8 cellular contexts compared by ENCODE assay signal in genomic region chr7:103073989-103074518, GRCh38. TPM values are rescaled to one million over a fixed set of nuclear protein-coding genes. Genes with fewer than 3 reads are reported as not detected.
DNase-seq lines count a peak whose midpoint lies in the region; ATAC-seq and TF ChIP-seq lines count a peak whose summit lies in the region.

No MANE protein-coding gene starts in this region.

- H3K27me3 ChIP-seq in gastroesophageal sphincter = no peaks in the 10 kb centered on the region
- no peaks in the 10 kb centered on the region for H3K27me3 ChIP-seq in skeletal muscle satellite cell (ENCODE audit: control insufficient read depth, insufficient read depth, low read length)

- CTCF ChIA-PET in T-cell (lab: Charles Lee) = interaction anchor here (0.6 to 4.1 kb wide), 4 partner anchors 12 to 402 kb away, joined by 3 to 21 read pairs (median 6); partner anchors contain the start of gene NAPEPLD (in 1 of the 2)

- POLR2A ChIA-PET in T-cell (lab: Charles Lee) = no interaction called here

- H3K36me3 ChIP-seq in gastroesophageal sphincter (no peaks in the 10 kb centered on the region), skeletal muscle satellite cell (ENCODE audit: insufficient read depth, low read length) (no peaks in the 10 kb centered on the region)

- no peaks in the 10 kb centered on the region for H3K27me3 Mint-ChIP-seq in activated T-cell treated with anti-CD3 and anti-CD28 coated beads, Interleukin-2, amount 50 U/mL, for 24 hours
- no peaks in the 10 kb centered on the region for H3K27me3 Mint-ChIP-seq in T-cell

- TF ChIP-seq POLR2A in gastroesophageal sphincter (IDR thresholded peaks at IDR 0.05) = no peak

- peaks cover 34% of the 10 kb centered on the region for H3K36me3 Mint-ChIP-seq in activated T-cell treated with anti-CD3 and anti-CD28 coated beads, Interleukin-2, amount 50 U/mL, for 24 hours (ENCODE audit: low read depth)
- H3K36me3 Mint-ChIP-seq in T-cell = peaks cover 3% of the 10 kb centered on the region

- TF ChIP-seq CTCF in gastroesophageal sphincter (IDR thresholded peaks at IDR 0.05) = no peak

- peak overlapping the region; percentile 68 to 95 (median 90) for H3K27ac ChIP-seq in gastroesophageal sphincter

- H3K9me3 ChIP-seq in gastroesophageal sphincter (no peaks in the 10 kb centered on the region), skeletal muscle satellite cell (replicated peaks; ENCODE audit: low read length) (no peaks in the 10 kb centered on the region)

- 12% methylated on average over 6 of the region's 6 CpGs for WGBS in gastroesophageal sphincter (ENCODE audit: low coverage in 1 of 2), 2 donors

- peaks cover 49% of the 10 kb centered on the region for H3K4me1 Mint-ChIP-seq in activated T-cell treated with anti-CD3 and anti-CD28 coated beads, Interleukin-2, amount 50 U/mL, for 24 hours (ENCODE audit: low read depth)
- H3K4me1 Mint-ChIP-seq in T-cell = peaks cover 38 to 42% (median 41%) of the 10 kb centered on the region in 3 donors

- H3K4me1 ChIP-seq in gastroesophageal sphincter (peaks cover 0 to 40% (median 10%) of the 10 kb centered on the region in 3 donors), skeletal muscle satellite cell (ENCODE audit: control insufficient read depth, insufficient read depth, low read length) (peaks cover 13% of the 10 kb centered on the region)

- no peak for DNase-seq in activated T-cell treated with anti-CD3 and anti-CD28 coated beads, Interleukin-2, amount 50 U/mL, for 24 hours
- no peak for DNase-seq in activated T-cell treated with anti-CD3 and anti-CD28 coated beads, Interleukin-2, amount 50 U/mL, for 48 hours
- DNase-seq in T-cell (peak in 1 of 34 experiments; percentile 3), NCI-H446 treated with DMSO at 0.1 percent for 48 hours (lab: John Stamatoyannopoulos, UW) (no peak), hippocampal formation (lab: John Stamatoyannopoulos, UW) (no peak)

- no peak for ATAC-seq in T-cell (replicated peaks in 1 of 4)
- ATAC-seq in gastroesophageal sphincter = no peak
- no peak for ATAC-seq in HG02970 (IDR thresholded peaks at IDR 0.05; ENCODE audit: low FRiP score, unreplicated experiment)

- no peaks in the 10 kb centered on the region for H3K9me3 Mint-ChIP-seq in activated T-cell treated with anti-CD3 and anti-CD28 coated beads, Interleukin-2, amount 50 U/mL, for 24 hours
- no peaks in the 10 kb centered on the region for H3K9me3 Mint-ChIP-seq in T-cell

- peak overlapping the region; percentile 86 for H3K9ac ChIP-seq in skeletal muscle satellite cell (ENCODE audit: low read depth, low read length)

- H3K4me2 ChIP-seq in skeletal muscle satellite cell (ENCODE audit: low read length) = peak overlapping the region; percentile 96

- H3K27ac Mint-ChIP-seq in activated T-cell treated with anti-CD3 and anti-CD28 coated beads, Interleukin-2, amount 50 U/mL, for 24 hours = peak overlapping the region; percentile 94
- peak overlapping the region; percentile 88 to 96 for H3K27ac Mint-ChIP-seq in T-cell

- H3K4me3 ChIP-seq in gastroesophageal sphincter = peak overlapping the region; percentile 54 to 79
- H3K4me3 ChIP-seq in skeletal muscle satellite cell (ENCODE audit: low read length) = peak overlapping the region; percentile 94

- no peak for TF ChIP-seq EP300 in gastroesophageal sphincter (IDR thresholded peaks at IDR 0.05)

- peak overlapping the region; percentile 97 for H3K4me3 Mint-ChIP-seq in activated T-cell treated with anti-CD3 and anti-CD28 coated beads, Interleukin-2, amount 50 U/mL, for 24 hours
- peak overlapping the region; percentile 90 to 95 (median 95) for H3K4me3 Mint-ChIP-seq in T-cell

RNA-seq across cellular contexts. Expression of gene FBXL13, which starts 0.5 kb away (rescaled TPM):
- total RNA-seq in T-cell = 1 to 10 TPM; 1.3 to 2.7 (median 1.4) TPM
- total RNA-seq in gastroesophageal sphincter = 1 to 10 TPM; 1.3 to 5.8 (median 3.2) TPM
- total RNA-seq in skeletal muscle satellite cell (2012; rRNA removed) = 0.66 and 1.0 TPM in 2 replicates

RNA-seq across cellular contexts. Expression of gene ARMC10, which starts 0.9 kb away (rescaled TPM):
- total RNA-seq in T-cell (10 to 100 TPM; 16.1 to 24.8 (median 22.8) TPM), gastroesophageal sphincter (10 to 100 TPM; 25.7 to 44.7 (median 34.0) TPM)
- 29.7 and 32.5 TPM in 2 replicates for total RNA-seq in skeletal muscle satellite cell (2012; rRNA removed)
